Comparison of ENCODE assay signal across 8 cellular contexts in the genomic region with DNA sequence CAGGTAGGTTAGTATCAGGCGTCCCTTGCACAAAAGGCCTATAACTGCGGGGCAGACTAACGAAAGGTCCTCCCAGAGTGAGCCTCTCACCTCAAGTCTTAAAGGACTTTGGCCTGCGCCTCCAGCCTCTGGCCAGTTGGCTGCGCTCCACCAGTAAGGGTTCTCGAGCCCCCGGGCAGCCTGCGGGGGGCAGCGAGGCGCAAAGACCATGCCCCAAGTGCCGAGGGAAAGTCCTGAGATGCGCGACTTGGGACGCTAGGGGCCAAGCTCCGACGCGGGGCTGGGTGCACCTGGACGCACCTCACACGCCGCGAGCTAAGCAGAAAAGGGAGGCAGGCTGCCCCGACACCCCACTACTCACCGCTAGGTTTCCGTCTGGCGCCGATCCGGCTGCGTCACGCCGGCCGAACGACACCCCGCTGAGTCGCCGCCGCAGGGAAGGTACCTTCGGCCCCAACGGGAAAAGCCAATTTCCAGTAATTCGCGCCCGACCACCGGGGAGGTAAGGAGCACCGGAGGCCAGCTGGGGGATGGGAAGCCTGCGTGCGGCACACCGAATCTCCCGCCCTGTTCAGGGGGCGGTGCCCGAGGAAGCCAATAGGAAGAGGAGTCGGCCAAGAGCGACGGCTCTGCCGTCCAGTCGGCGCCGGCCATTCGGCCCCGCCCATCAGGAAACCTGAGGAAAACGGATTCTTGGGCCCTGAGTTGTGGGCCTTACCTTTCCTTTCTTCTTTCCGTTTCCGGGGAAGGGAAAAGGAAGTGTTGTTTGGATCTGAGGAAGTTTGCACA. TPM values are rescaled to one million over a fixed set of nuclear protein-coding genes. Genes with fewer than 3 reads are reported as not detected.
DNase-seq lines count a peak whose midpoint lies in the region; ATAC-seq and FAIRE-seq lines count a peak whose summit lies in the region.

ORC2 (minus strand) TSS at position 532 of the 789 bp plus-strand sequence. CDS start 5,537 bp downstream, outside the sequence.

- H3K27ac Mint-ChIP-seq in activated CD4-positive, alpha-beta T cell treated with anti-CD3 and anti-CD28 coated beads for 36 hours = peak within 1 kb of the TSS; percentile 96

- H3K36me3 ChIP-seq in BLaER1 = peaks cover 30% of the 10 kb centered on the region

- H3K4me3 Mint-ChIP-seq in activated CD4-positive, alpha-beta T cell treated with anti-CD3 and anti-CD28 coated beads for 36 hours = peak within 1 kb of the TSS; percentile 92

- CTCF ChIA-PET in activated CD4-positive, alpha-beta T cell treated with anti-CD3 and anti-CD28 coated beads for 36 hours (lab: Charles Lee) = interaction anchor here (0.6 to 2.3 kb wide), 32 partner anchors 9 to 401 kb away, joined by 3 to 29 read pairs (median 4); partner anchors contain the start of gene CASP10

- peaks cover 24% of the 10 kb centered on the region for H3K36me3 Mint-ChIP-seq in activated CD4-positive, alpha-beta T cell treated with anti-CD3 and anti-CD28 coated beads for 36 hours (ENCODE audit: low read depth)

- H3K27ac ChIP-seq in BLaER1 (peak within 1 kb of the TSS; percentile 87), cingulate gyrus (ENCODE audit: low read depth, low read length) (peak within 1 kb of the TSS; percentile 72)

- FAIRE-seq in GM19239 (lab: Jason Lieb, UNC) = peak; percentile 97

- H3K27me3 Mint-ChIP-seq in activated CD4-positive, alpha-beta T cell treated with anti-CD3 and anti-CD28 coated beads for 36 hours = no peaks in the 10 kb centered on the region

- H3K4me3 ChIP-seq in BLaER1 = peak within 1 kb of the TSS; percentile 81

- H3K27me3 ChIP-seq in BLaER1 = no peaks in the 10 kb centered on the region

- H3K4me2 ChIP-seq in BLaER1 = peak within 1 kb of the TSS; percentile 81

- H3K9me3 ChIP-seq in BLaER1 = no peaks in the 10 kb centered on the region

- H3K9me3 Mint-ChIP-seq in activated CD4-positive, alpha-beta T cell treated with anti-CD3 and anti-CD28 coated beads for 36 hours (ENCODE audit: low read depth) = no peaks in the 10 kb centered on the region

- intact Hi-C loops in activated CD4-positive, alpha-beta T cell treated with anti-CD3 and anti-CD28 coated beads for 36 hours (cut with DNase I, micrococcal nuclease) = loop anchor here (1.0 to 5.0 kb wide), 13 partner anchors 19 to 1069 kb away; partner anchors contain the start of genes HYCC2 (in 2 of the 2), NIF3L1 (in 2 of the 2), PPIL3 (in 2 of the 2) and BZW1 (in 1 of the 2)

- H3K4me1 Mint-ChIP-seq in activated CD4-positive, alpha-beta T cell treated with anti-CD3 and anti-CD28 coated beads for 36 hours = peaks cover 65% of the 10 kb centered on the region

- DNase-seq in GM19239 (ENCODE audit: insufficient read length, low spot score) (peak; percentile 61), NCI-H524 (lab: John Stamatoyannopoulos, UW) (peak; percentile 79 to 94), kidney glomerular epithelial cell (lab: John Stamatoyannopoulos, UW) (peak; percentile 90)
- peak; percentile 95 for DNase-seq in activated CD4-positive, alpha-beta T cell treated with anti-CD3 and anti-CD28 coated beads for 36 hours
- DNase-seq in stimulated activated CD4-positive, alpha-beta T cell treated with anti-CD3 and anti-CD28 coated beads, Interleukin-1b, Interleukin-23, amount 100 ng/mL, for 1 hour (ENCODE audit: low read depth in 2 of 2) = peak; percentile 76 to 85

- peaks cover 45% of the 10 kb centered on the region for H3K4me1 ChIP-seq in BLaER1

- peak within 1 kb of the TSS; percentile 83 for H3K9ac ChIP-seq in BLaER1

- POLR2A ChIA-PET in activated CD4-positive, alpha-beta T cell treated with anti-CD3 and anti-CD28 coated beads for 36 hours (lab: Charles Lee) = interaction anchor here (0.5 to 1.3 kb wide), 4 partner anchors 20 to 270 kb away, joined by 3 to 9 read pairs (median 6); partner anchors contain the start of genes NIF3L1 and PPIL3

- peak; percentile 85 for ATAC-seq in HG03457 (IDR thresholded peaks at IDR 0.05; ENCODE audit: unreplicated experiment)
- peak; percentile 95 for ATAC-seq in activated CD4-positive, alpha-beta T cell treated with anti-CD3 and anti-CD28 coated beads for 36 hours

- H4K20me1 ChIP-seq in BLaER1 = peaks cover 43% of the 10 kb centered on the region

RNA-seq across cellular contexts. Expression of gene ORC2, which starts in this region (rescaled TPM):
- total RNA-seq in activated CD4-positive, alpha-beta T cell treated with anti-CD3 and anti-CD28 coated beads for 36 hours = 10 to 100 TPM; 68.5 to 80.5 TPM

Comparison
In these comparisons a context has a peak if more than half of its experiments do, and no peak if none do; other contexts are left out.
1. Peak in every context shown above with its lines: DNase-seq, ATAC-seq, H3K4me3 ChIP-seq and H3K27ac ChIP-seq.